Comparison of ENCODE assay signal across 11 cellular contexts in genomic region chr9:25678846-25679360, GRCh38. TPM values are rescaled to one million over a fixed set of nuclear protein-coding genes. Genes with fewer than 3 reads are reported as not detected.
DNase-seq lines count a peak whose midpoint lies in the region; ATAC-seq and TF ChIP-seq lines count a peak whose summit lies in the region.
"Had no signal": no experiment of that assay in that cellular context is flagged by ENCODE, and none has a peak within 500 bp of the region (broad histone marks: within the 10 kb centered on the region; RNA-seq: fewer than 3 reads in every experiment).

No MANE protein-coding gene starts in this region.

- H3K27ac ChIP-seq in IMR-90 (ENCODE audit: insufficient read depth, low read length) (no peak overlapping the region; the same call in 1 of the 2 replicates), mammary epithelial cell (ENCODE audit: insufficient read depth, low read depth, low read length) (peak overlapping the region; percentile 36), layer of hippocampus (ENCODE audit: low read depth, low read length) (peak overlapping the region; percentile 93), thoracic aorta (peak overlapping the region; percentile 99)

- H2BK120ac ChIP-seq in IMR-90 (ENCODE audit: low read depth, low read length): no peak overlapping the region

- DNase-seq in IMR-90 (peak; percentile 16), mammary epithelial cell (peak; percentile 25), thoracic aorta (ENCODE audit: low spot score) (no peak), NCI-H526 treated with DMSO at 0.1 percent for 48 hours (lab: John Stamatoyannopoulos, UW) (no peak), HCEC 1CT (no peak)
- DNase-seq: activated T-cell treated with anti-CD3 and anti-CD28 coated beads, Interleukin-2, amount 50 U/mL, for 1 hour; NCI-H2029; stimulated activated naive CD4-positive, alpha-beta T cell treated with Interleukin-2 at 50 U/mL for 16 hours had no signal

- H3K79me2 ChIP-seq in mammary epithelial cell (ENCODE audit: insufficient read depth, low read length): no peaks in the 10 kb centered on the region

- peak overlapping the region; percentile 40; the same call in 1 of the 2 replicates for H4K5ac ChIP-seq in IMR-90 (ENCODE audit: low read depth, low read length)

- H3K18ac ChIP-seq in IMR-90 (ENCODE audit: low read depth, low read length): no peak overlapping the region

- H3K27me3 ChIP-seq in IMR-90 (ENCODE audit: control insufficient read depth, insufficient read depth, low read length) (no peaks in the 10 kb centered on the region), mammary epithelial cell (ENCODE audit: insufficient read depth, low read length) (no peaks in the 10 kb centered on the region), layer of hippocampus (ENCODE audit: control insufficient read depth, insufficient read depth, low read length) (no peaks in the 10 kb centered on the region), thoracic aorta (replicated peaks; ENCODE audit: insufficient read depth) (no peaks in the 10 kb centered on the region)

- H2BK15ac ChIP-seq in IMR-90 (ENCODE audit: low read depth, low read length): no peak overlapping the region

- no peak overlapping the region for H4K8ac ChIP-seq in IMR-90 (ENCODE audit: low read depth in 2 of 2, low read length in 2 of 2)

- H3K4me3 ChIP-seq in IMR-90 (ENCODE audit: insufficient read depth, low read depth, low read length): no peak overlapping the region
- H3K4me3 ChIP-seq in mammary epithelial cell (replicated peaks in 1 of 3; ENCODE audit: insufficient read depth in 1 of 3, low read depth in 2 of 3, low read length in 3 of 3): peak overlapping the region; percentile 47 to 91 (median 51)
- peak overlapping the region; percentile 100 for H3K4me3 ChIP-seq in thoracic aorta

- dilution Hi-C loops in IMR-90 (cut with HindIII; ENCODE audit: low sequenced_read_pairs, unreplicated experiment) (no loop called here), mammary epithelial cell (cut with HindIII; ENCODE audit: low sequenced_read_pairs) (no loop called here)

- POLR2A ChIA-PET in IMR-90 (lab: Charles Lee; ENCODE audit: unreplicated experiment): no interaction called here

- no peak overlapping the region for H2AK9ac ChIP-seq in IMR-90 (replicated peaks; ENCODE audit: low read depth, low read length, poor library complexity)

- H3K4ac ChIP-seq in IMR-90 (ENCODE audit: low read depth, low read length): peak overlapping the region; percentile 60; the same call in 1 of the 2 replicates

- H3K9ac ChIP-seq in IMR-90 (ENCODE audit: low read depth, low read length) (0 out of 2 replicates have a peak overlapping the region, but pooled peaks have one; percentile 53), mammary epithelial cell (ENCODE audit: insufficient read depth, low read length) (peak overlapping the region; percentile 49)

- H4K20me1 ChIP-seq in IMR-90 (ENCODE audit: insufficient read depth, low read length) (no peaks in the 10 kb centered on the region), mammary epithelial cell (ENCODE audit: insufficient read depth, low read length) (no peaks in the 10 kb centered on the region)

- no peaks in the 10 kb centered on the region for H3K36me3 ChIP-seq in IMR-90 (ENCODE audit: control insufficient read depth, insufficient read depth, low read length)
- H3K36me3 ChIP-seq in mammary epithelial cell (ENCODE audit: insufficient read depth, low read length): no peaks in the 10 kb centered on the region
- no peaks in the 10 kb centered on the region for H3K36me3 ChIP-seq in thoracic aorta

- H3K9me3 ChIP-seq in IMR-90 (ENCODE audit: control insufficient read depth, insufficient read depth, low read length): no peaks in the 10 kb centered on the region
- H3K9me3 ChIP-seq in mammary epithelial cell (replicated peaks; ENCODE audit: insufficient read depth, low read length): no peaks in the 10 kb centered on the region
- H3K9me3 ChIP-seq in thoracic aorta: no peaks in the 10 kb centered on the region

- no peak overlapping the region for H2AK5ac ChIP-seq in IMR-90 (ENCODE audit: low read depth, low read length)

- ATAC-seq in IMR-90 (ENCODE audit: low read depth): no peak
- no peak for ATAC-seq in thoracic aorta (ENCODE audit: insufficient number of reproducible peaks, low FRiP score, low read depth)
- no peak for ATAC-seq in HG02852 (IDR thresholded peaks at IDR 0.05; ENCODE audit: unreplicated experiment)
- ATAC-seq in GM19351 (IDR thresholded peaks at IDR 0.05; ENCODE audit: unreplicated experiment): no peak

- H3K56ac ChIP-seq in IMR-90 (ENCODE audit: extremely low read depth, insufficient read depth, low read length): 0 out of 2 replicates have a peak overlapping the region, but pooled peaks have one; percentile 61

- BruUV-seq in IMR-90 (replicated peaks; lab: Mats Ljungman, UMichigan) (no TSS peak), mammary epithelial cell (replicated peaks; lab: Mats Ljungman, UMichigan) (no TSS peak)

- in situ Hi-C loops in IMR-90 (cut with MboI; ENCODE audit: low sequenced_read_pairs): no loop called here
- in situ Hi-C loops in mammary epithelial cell (cut with MboI; ENCODE audit: low sequenced_read_pairs in 2 of 2): no loop called here

- CTCF ChIA-PET in IMR-90 (lab: Yijun Ruan, JAX): no interaction called here
- CTCF ChIA-PET in mammary epithelial cell (lab: Charles Lee; ENCODE audit: low non-redundant PET): no interaction called here

- TF ChIP-seq RAD21 in IMR-90 (IDR thresholded peaks at IDR 0.05; ENCODE audit: low read length): no peak

- no peak overlapping the region for H2BK20ac ChIP-seq in IMR-90 (ENCODE audit: low read depth, low read length)

- TF ChIP-seq CTCF in IMR-90 (conservative IDR thresholded peaks at IDR 0.05; ENCODE audit: low read depth, low read length) (no peak), mammary epithelial cell (conservative IDR thresholded peaks at IDR 0.05 in 1 of 2, IDR thresholded peaks at IDR 0.05 in 1 of 2; ENCODE audit: extremely low read depth in 1 of 2, insufficient read depth in 1 of 2, low read depth in 1 of 2, low read length in 2 of 2) (no peak), thoracic aorta (IDR thresholded peaks at IDR 0.05) (no peak)

- H3K4me1 ChIP-seq in IMR-90 (ENCODE audit: control insufficient read depth, insufficient read depth, low read length) (no peaks in the 10 kb centered on the region), mammary epithelial cell (ENCODE audit: insufficient read depth, low read length) (peaks cover 12% of the 10 kb centered on the region), thoracic aorta (ENCODE audit: control insufficient read depth in 1 of 2, low read depth in 2 of 2) (peaks cover 21 to 39% of the 10 kb centered on the region in 2 donors)

- H3K14ac ChIP-seq in IMR-90 (replicated peaks; ENCODE audit: low read depth, low read length): no peak overlapping the region; the same call in 1 of the 2 replicates

- no peak overlapping the region for H2AFZ ChIP-seq in IMR-90 (replicated peaks; ENCODE audit: low read length, poor library complexity)
- peak overlapping the region; percentile 81 for H2AFZ ChIP-seq in mammary epithelial cell (ENCODE audit: low read depth, low read length)

- H3K23ac ChIP-seq in IMR-90 (ENCODE audit: low read depth, low read length): peak overlapping the region; percentile 86; the same call in 1 of the 2 replicates

- no CpG with 5 or more reads among the region's 4 CpGs for WGBS in IMR-90 (ENCODE audit: extremely low coverage in 2 of 2, insufficient read length in 1 of 2), 2 experiments
- 15% methylated on average over 4 of the region's 4 CpGs for WGBS in mammary epithelial cell (ENCODE audit: low coverage, missing lambda C conversion rate)

- H3K79me1 ChIP-seq in IMR-90 (ENCODE audit: low read depth in 1 of 2, low read length in 2 of 2): peaks cover 0 to 10% of the 10 kb centered on the region in 2 experiments; a peak in 1 of 4 replicates

- H2BK5ac ChIP-seq in IMR-90 (ENCODE audit: low read depth, low read length, poor library complexity, severe bottlenecking): no peak overlapping the region

- H4K91ac ChIP-seq in IMR-90 (ENCODE audit: insufficient read depth, low read depth, low read length): no peak overlapping the region

- peak overlapping the region; percentile 90 for H3K4me2 ChIP-seq in IMR-90 (ENCODE audit: low read depth, low read length)
- peak overlapping the region; percentile 76 for H3K4me2 ChIP-seq in mammary epithelial cell (ENCODE audit: insufficient read depth, low read depth, low read length)

- TF ChIP-seq POLR2A in IMR-90 (IDR thresholded peaks at IDR 0.05; ENCODE audit: low read depth, low read length): no peak

- no peaks in the 10 kb centered on the region for H3K9me1 ChIP-seq in IMR-90 (ENCODE audit: insufficient read depth, low read length)

- intact Hi-C loops in IMR-90 (cut with micrococcal nuclease): no loop called here
- intact Hi-C loops in mammary epithelial cell (cut with micrococcal nuclease): no loop called here

TF ChIP-seq in IMR-90, 13 proteins besides CTCF, POLR2A, EP300 and RAD21:
- TF ChIP-seq MAFK (IDR thresholded peaks at IDR 0.05; ENCODE audit: low read depth, low read length) (no peak), MXI1 (IDR thresholded peaks at IDR 0.05; ENCODE audit: borderline replicate concordance, low read depth, low read length) (no peak), ELK1 (IDR thresholded peaks at IDR 0.05; ENCODE audit: borderline replicate concordance, low read depth, low read length) (no peak), NFE2L2 (IDR thresholded peaks at IDR 0.05; ENCODE audit: low read depth, low read length) (no peak), SMC3 (IDR thresholded peaks at IDR 0.05; ENCODE audit: low read depth, low read length) (no peak), CHD1 (IDR thresholded peaks at IDR 0.05; ENCODE audit: low read depth, low read length) (no peak), BHLHE40 (IDR thresholded peaks at IDR 0.05; ENCODE audit: low read depth, low read length) (no peak)

RNA-seq across cellular contexts. Expression of gene TUSC1, which starts 0.7 kb away (rescaled TPM):
- total RNA-seq in IMR-90 (2012; rRNA removed): 2.0 and 3.1 TPM in 2 replicates
- polyA plus RNA-seq in IMR-90 (2012; rRNA removed): 4.4 and 5.8 TPM in 2 replicates
- 5.6 and 7.9 TPM in 2 replicates for polyA plus RNA-seq in IMR-90 (2012; cell fraction: cytosol; rRNA removed)
- polyA plus RNA-seq in IMR-90 (2012; cell fraction: nucleus; rRNA removed; ENCODE audit: low replicate concordance): 2.4 and 4.3 TPM in 2 replicates
- total RNA-seq in mammary epithelial cell: 10 to 100 TPM in 1 of 2 donors, 1 to 10 TPM in 1; 7.5 to 13.8 TPM
- polyA plus RNA-seq in mammary epithelial cell: 4.6 TPM
- polyA minus RNA-seq in mammary epithelial cell: 8.9 TPM
- total RNA-seq in thoracic aorta: 10 to 100 TPM; 31.1 to 42.1 TPM

Comparison
In these comparisons a context has a peak if more than half of its experiments do, and no peak if none do; other contexts are left out.
1. DNase-seq: peak in IMR-90 (single experiment) and mammary epithelial cell (single experiment); none in thoracic aorta (single experiment), NCI-H526 treated with DMSO at 0.1 percent for 48 hours (single experiment) and HCEC 1CT (single experiment).